1 cellular context compared by ENCODE assay signal in genomic region chr7:151085691-151086620, GRCh38.
TF ChIP-seq lines count a peak whose summit lies in the region.

TSS of gene AGAP3 (plus strand) at chr7:151086475. CDS start at chr7:151086742, 267 bp downstream.

TF ChIP-seq in GM12878, 131 proteins besides CTCF, POLR2A, EP300 and RAD21 (continued from another document):
- TF ChIP-seq SMC3 (IDR thresholded peaks at IDR 0.05; ENCODE audit: borderline replicate concordance, low read length) (no peak), ZNF687 (IDR thresholded peaks at IDR 0.05) (no peak), HDAC2 (IDR thresholded peaks at IDR 0.05) (no peak), SUZ12 (IDR thresholded peaks at IDR 0.05; ENCODE audit: unreplicated experiment) (no peak), CEBPB (IDR thresholded peaks at IDR 0.05; ENCODE audit: borderline replicate concordance in 1 of 2, low read depth in 2 of 2, low read length in 2 of 2) (no peak), IKZF1 (conservative IDR thresholded peaks at IDR 0.05) (peak; percentile 48; the same call in 1 of the 2 replicates), NRF1 (conservative IDR thresholded peaks at IDR 0.05; ENCODE audit: low read depth, low read length) (no peak), NFIC (IDR thresholded peaks at IDR 0.05; ENCODE audit: low read depth, low read length) (no peak), ATF3 (IDR thresholded peaks at IDR 0.05; ENCODE audit: borderline replicate concordance, extremely low read depth, low read depth, low read length) (no peak), CHD2 (IDR thresholded peaks at IDR 0.05; ENCODE audit: borderline replicate concordance, low read depth, low read length) (peak; percentile 40; the same call in 1 of the 2 replicates), RAD51 (IDR thresholded peaks at IDR 0.05) (no peak), GATAD2B (conservative IDR thresholded peaks at IDR 0.05; ENCODE audit: low read depth) (peak; percentile 45; the same call in 1 of the 2 replicates), CEBPZ (IDR thresholded peaks at IDR 0.05; ENCODE audit: low read depth, low read length) (no peak), KDM1A (IDR thresholded peaks at IDR 0.05; ENCODE audit: borderline replicate concordance) (no peak), USF1 (IDR thresholded peaks at IDR 0.05; ENCODE audit: borderline replicate concordance, extremely low read length, insufficient read depth, low read depth, low read length) (no peak), TCF3 (IDR thresholded peaks at IDR 0.05; ENCODE audit: borderline replicate concordance, insufficient read depth, low read depth, low read length) (0 out of 2 replicates have a peak, but pooled peaks have one; percentile 31), LARP7 (IDR thresholded peaks at IDR 0.05) (no peak), ETV6 (conservative IDR thresholded peaks at IDR 0.05 in 1 of 2, IDR thresholded peaks at IDR 0.05 in 1 of 2; ENCODE audit: borderline replicate concordance in 1 of 2, low read depth in 1 of 2) (no peak), RFX5 (IDR thresholded peaks at IDR 0.05; ENCODE audit: low read depth, low read length) (no peak), BMI1 (IDR thresholded peaks at IDR 0.05; ENCODE audit: borderline replicate concordance) (no peak), ZBTB4 (CRISPR knock-in tag; IDR thresholded peaks at IDR 0.05) (no peak), ESRRA (IDR thresholded peaks at IDR 0.05; ENCODE audit: low read length) (no peak), YBX1 (IDR thresholded peaks at IDR 0.05) (no peak), MTA3 (IDR thresholded peaks at IDR 0.05; ENCODE audit: borderline replicate concordance, low read length) (no peak), TCF12 (IDR thresholded peaks at IDR 0.05; ENCODE audit: low read depth, low read length) (0 out of 2 replicates have a peak, but pooled peaks have one; percentile 6), ZNF622 (IDR thresholded peaks at IDR 0.05) (no peak), RBBP5 (conservative IDR thresholded peaks at IDR 0.05) (no peak), DPF2 (IDR thresholded peaks at IDR 0.05) (0 out of 2 replicates have a peak, but pooled peaks have one; percentile 45), ZNF24 (IDR thresholded peaks at IDR 0.05) (no peak), HDGF (IDR thresholded peaks at IDR 0.05) (peak; percentile 73; the same call in 1 of the 2 replicates), EGR1 (IDR thresholded peaks at IDR 0.05; ENCODE audit: borderline replicate concordance in 1 of 2, low read depth in 2 of 2, low read length in 2 of 2) (peak in 1 of 2 experiments; percentile 77; a peak in 2 of 3 replicates), RELB (IDR thresholded peaks at IDR 0.05; ENCODE audit: low read depth) (no peak)
